Comparison of ENCODE assay signal across 18 cellular contexts in genomic region chr19:7994114-7994513, GRCh38. TPM values are rescaled to one million over a fixed set of nuclear protein-coding genes. Genes with fewer than 3 reads are reported as not detected.
DNase-seq lines count a peak whose midpoint lies in the region; ATAC-seq and TF ChIP-seq lines count a peak whose summit lies in the region.
"Had no signal": no experiment of that assay in that cellular context is flagged by ENCODE, and none has a peak within 500 bp of the region (broad histone marks: within the 10 kb centered on the region; RNA-seq: fewer than 3 reads in every experiment).

No MANE protein-coding gene starts in this region.

- H3K4me1 ChIP-seq in right atrium auricular region (peaks cover 0 to 40% of the 10 kb centered on the region in 2 donors), heart left ventricle (peaks cover 0 to 57% (median 26%) of the 10 kb centered on the region in 12 donors), iPS-20b (ENCODE audit: insufficient read depth, low read length) (peaks cover 14% of the 10 kb centered on the region), upper lobe of right lung (peaks cover 6% of the 10 kb centered on the region)

- intact Hi-C loops in heart left ventricle (cut with DNase I) (no loop called here), upper lobe of right lung (cut with DNase I) (no loop called here)

- H3K27ac ChIP-seq in right atrium auricular region (peak overlapping the region; percentile 68 to 75), heart left ventricle (peak overlapping the region in 5 of 12 donors; percentile 20 to 60 (median 51)), RWPE1 (peak overlapping the region; percentile 41; the same call in 1 of the 2 replicates), iPS-20b (ENCODE audit: low read length) (no peak overlapping the region), upper lobe of right lung (peak overlapping the region; percentile 48)

- CTCF ChIA-PET in RWPE1 (lab: Yijun Ruan, JAX) (interaction anchor here (0.6 kb wide), 1 partner anchor 308 kb away, joined by 3 read pairs; no protein-coding TSS in a partner anchor), GM10248 (lab: Yijun Ruan, JAX) (interaction anchor here (1.1 to 2.9 kb wide), 3 partner anchors 8 to 50 kb away, joined by 3 to 10 read pairs (median 3); partner anchors contain the start of gene TIMM44)

- H3K4me3 ChIP-seq in right atrium auricular region (no peak overlapping the region), heart left ventricle (no peak overlapping the region), iPS-20b (ENCODE audit: low read length) (no peak overlapping the region), upper lobe of right lung (no peak overlapping the region)

- H3K9ac ChIP-seq in iPS-20b (ENCODE audit: low read depth, low read length), result 0 out of 2 replicates have a peak overlapping the region, but pooled peaks have one; percentile 20

- no peaks in the 10 kb centered on the region for H3K27me3 ChIP-seq in right atrium auricular region
- no peaks in the 10 kb centered on the region for H3K27me3 ChIP-seq in heart left ventricle
- H3K27me3 ChIP-seq in iPS-20b (ENCODE audit: insufficient read depth, low read length), result no peaks in the 10 kb centered on the region
- H3K27me3 ChIP-seq in upper lobe of right lung, result no peaks in the 10 kb centered on the region

- peaks cover 23% of the 10 kb centered on the region for H3K36me3 ChIP-seq in right atrium auricular region
- peaks cover 0 to 34% (median 27%) of the 10 kb centered on the region in 9 donors for H3K36me3 ChIP-seq in heart left ventricle
- H3K36me3 ChIP-seq in iPS-20b (ENCODE audit: insufficient read depth, low read depth, low read length), result peaks cover 49% of the 10 kb centered on the region
- peaks cover 30% of the 10 kb centered on the region for H3K36me3 ChIP-seq in upper lobe of right lung

- no peak for ATAC-seq in heart left ventricle
- ATAC-seq in upper lobe of right lung, result no peak
- ATAC-seq in GM18502 (IDR thresholded peaks at IDR 0.05; ENCODE audit: poor library complexity, unreplicated experiment), result no peak
- no peak for ATAC-seq in HG03457 (IDR thresholded peaks at IDR 0.05; ENCODE audit: unreplicated experiment)
- ATAC-seq: activated T-cell treated with anti-CD3 and anti-CD28 coated beads, Interleukin-2, amount 50 U/mL, for 72 hours; esophagus mucosa had no signal

- TF ChIP-seq POLR2A in heart left ventricle (IDR thresholded peaks at IDR 0.05), result no peak

- no peaks in the 10 kb centered on the region for H3K9me3 ChIP-seq in right atrium auricular region
- H3K9me3 ChIP-seq in heart left ventricle, result no peaks in the 10 kb centered on the region
- no peaks in the 10 kb centered on the region for H3K9me3 ChIP-seq in iPS-20b (ENCODE audit: insufficient read depth, low read depth, low read length)
- no peaks in the 10 kb centered on the region for H3K9me3 ChIP-seq in upper lobe of right lung

- POLR2A ChIA-PET in RWPE1 (lab: Yijun Ruan, JAX; ENCODE audit: low non-redundant PET), result no interaction called here
- POLR2A ChIA-PET in GM10248 (lab: Yijun Ruan, JAX), result no interaction called here

- TF ChIP-seq CTCF in right atrium auricular region (IDR thresholded peaks at IDR 0.05), result no peak
- TF ChIP-seq CTCF in heart left ventricle (IDR thresholded peaks at IDR 0.05), result no peak
- TF ChIP-seq CTCF in RWPE1 (conservative IDR thresholded peaks at IDR 0.05; ENCODE audit: low read depth), result no peak
- no peak for TF ChIP-seq CTCF in upper lobe of right lung (IDR thresholded peaks at IDR 0.05)
- no peak for TF ChIP-seq CTCF in GM10248 (IDR thresholded peaks at IDR 0.05; ENCODE audit: control extremely low read depth, extremely low read depth, low read depth, missing control alignments)

- no peak for DNase-seq in right atrium auricular region (ENCODE audit: low spot score)
- no peak for DNase-seq in heart left ventricle
- DNase-seq in RWPE1 (ENCODE audit: low spot score), result no peak
- DNase-seq in upper lobe of right lung, result no peak
- DNase-seq in GM10248 (ENCODE audit: extremely low spot score), result no peak
- DNase-seq: activated CD4-positive, alpha-beta T cell treated with anti-CD3 and anti-CD28 coated beads, Interleukin-2, amount 50 U/mL, for 1 hour; activated T-cell treated with anti-CD3 and anti-CD28 coated beads, Interleukin-2, amount 50 U/mL, for 72 hours; amniotic stem cell; Calu3; Kasumi-1; NCI-H1436 treated with DMSO at 0.1 percent for 48 hours; stimulated activated CD4-positive, alpha-beta T cell treated with anti-CD3 and anti-CD28 coated beads, Interleukin-15, amount 100 ng/mL, for 24 hours had no signal

- WGBS in heart left ventricle, 4 donors, result 71 to 77% (median 74%) methylated on average over 6 of the region's 6 CpGs

RNA-seq across cellular contexts. Expression of gene ELAVL1, which starts 11.3 kb away (rescaled TPM):
- total RNA-seq in right atrium auricular region, result 10 to 100 TPM; 31.0 to 37.4 TPM
- 10 to 100 TPM; 31.4 to 62.0 (median 53.4) TPM for total RNA-seq in heart left ventricle
- polyA plus RNA-seq in heart left ventricle, result 10 to 100 TPM in 1 of 2 donors, 1 to 10 TPM in 1; 9.8 to 38.9 TPM
- 65.9 TPM for total RNA-seq in upper lobe of right lung

RNA-seq across cellular contexts. Expression of gene TIMM44, which starts 50.6 kb away (rescaled TPM):
- 10 to 100 TPM; 49.1 to 64.1 TPM for total RNA-seq in right atrium auricular region
- 10 to 100 TPM; 55.9 to 99.9 (median 70.6) TPM for total RNA-seq in heart left ventricle
- 100 to 1,000 TPM in 1 of 2 donors, 10 to 100 TPM in 1; 99.6 to 140 TPM for polyA plus RNA-seq in heart left ventricle
- 49.8 TPM for total RNA-seq in upper lobe of right lung

RNA-seq across cellular contexts. Expression of gene CCL25, which starts 58.4 kb away (rescaled TPM):
- not detected for total RNA-seq in right atrium auricular region
- not detected for total RNA-seq in heart left ventricle
- polyA plus RNA-seq in heart left ventricle, result not detected
- not detected for total RNA-seq in upper lobe of right lung
- total RNA-seq: Calu3, esophagus mucosa, pulmonary artery endothelial cell, SK-MEL-5 had no signal
